In genomic region chr5:74766348-74766886, GRCh38 we compare ENCODE assay signal across 8 cellular contexts. TPM values are rescaled to one million over a fixed set of nuclear protein-coding genes. Genes with fewer than 3 reads are reported as not detected.
DNase-seq lines count a peak whose midpoint lies in the region; ATAC-seq lines count a peak whose summit lies in the region.

No MANE protein-coding gene starts in this region.

- H3K9me3 ChIP-seq in endocrine pancreas (ENCODE audit: control insufficient read depth, low read length) (no peaks in the 10 kb centered on the region), aorta (ENCODE audit: control insufficient read depth, low read length) (no peaks in the 10 kb centered on the region)

- H3K4me3 ChIP-seq in endocrine pancreas (ENCODE audit: control insufficient read depth, insufficient read depth, low read length) = peak overlapping the region; percentile 96
- H3K4me3 ChIP-seq in aorta (ENCODE audit: low read length in 2 of 2) = peak overlapping the region; percentile 69 to 73

- peak overlapping the region in 1 of 2 donors; percentile 39 for H3K27ac ChIP-seq in aorta (ENCODE audit: low read depth in 1 of 2, low read length in 2 of 2)

- ATAC-seq in GM21526 (IDR thresholded peaks at IDR 0.05; ENCODE audit: low FRiP score, unreplicated experiment) (peak; percentile 44), aorta (ENCODE audit: low FRiP score) (peak; percentile 72)

- H3K27me3 ChIP-seq in endocrine pancreas (ENCODE audit: control insufficient read depth, insufficient read depth, low read length) (no peaks in the 10 kb centered on the region), aorta (ENCODE audit: control insufficient read depth in 1 of 2, insufficient read depth in 2 of 2, low read length in 1 of 2) (no peaks in the 10 kb centered on the region)

- H3K4me1 ChIP-seq in endocrine pancreas (ENCODE audit: control insufficient read depth, insufficient read depth, low read length) = peaks cover 28% of the 10 kb centered on the region
- no peaks in the 10 kb centered on the region for H3K4me1 ChIP-seq in aorta (ENCODE audit: control insufficient read depth in 1 of 2, insufficient read depth in 2 of 2, low read length in 2 of 2)

- WGBS in aorta, 2 donors = 1% methylated on average over 15 of the region's 15 CpGs

- peak overlapping the region; percentile 62 for H3K9ac ChIP-seq in endocrine pancreas (ENCODE audit: control insufficient read depth, insufficient read depth, low read length)

- H3K36me3 ChIP-seq in endocrine pancreas (ENCODE audit: control insufficient read depth, insufficient read depth, low read length) (no peaks in the 10 kb centered on the region), aorta (ENCODE audit: control insufficient read depth in 1 of 2, insufficient read depth in 2 of 2, low read length in 1 of 2) (peaks cover 0 to 2% of the 10 kb centered on the region in 2 donors)

- peak; percentile 35 for DNase-seq in NCI-H1694 treated with DMSO at 0.1 percent for 48 hours (lab: John Stamatoyannopoulos, UW)
- DNase-seq in NCI-H1694 (lab: John Stamatoyannopoulos, UW) = no peak
- DNase-seq in HuH-7.5 (ENCODE audit: low spot score) = peak; percentile 14
- peak; percentile 60 for DNase-seq in SKM-1 treated with dmso at 0.1 percent for 144 hours (lab: John Stamatoyannopoulos, UW; ENCODE audit: unreplicated experiment)
- peak; percentile 40 for DNase-seq in midbrain (lab: John Stamatoyannopoulos, UW)
- no peak for DNase-seq in aorta

- intact Hi-C loops in aorta (cut with DNase I) = loop anchor here (2.0 to 10.0 kb wide), 4 partner anchors 82 to 571 kb away; partner anchors contain the start of genes HMGCR (in 2 of the 2) and HEXB (in 1 of the 2)

RNA-seq across cellular contexts. Expression of gene GFM2, which starts 0.5 kb away (rescaled TPM):
- total RNA-seq in aorta = 10 to 100 TPM; 18.2 to 18.6 TPM
- 10 to 100 TPM in 1 of 2 donors, 1 to 10 TPM in 1; 4.1 to 12.7 TPM for polyA plus RNA-seq in aorta

RNA-seq across cellular contexts. Expression of gene NSA2, which starts 0.6 kb away (rescaled TPM):
- 10 to 100 TPM; 50.9 to 57.9 TPM for total RNA-seq in aorta
- polyA plus RNA-seq in aorta = 100 to 1,000 TPM; 111 to 307 TPM

Comparison
In these comparisons a context has a peak if more than half of its experiments do, and no peak if none do; other contexts are left out.
1. DNase-seq: peak in NCI-H1694 treated with DMSO at 0.1 percent for 48 hours (single experiment), HuH-7.5 (single experiment), SKM-1 treated with dmso at 0.1 percent for 144 hours (single experiment) and midbrain (single experiment); none in NCI-H1694 (single experiment) and aorta (0 of 2).